Comparison of ENCODE assay signal across 8 cellular contexts in the genomic region with DNA sequence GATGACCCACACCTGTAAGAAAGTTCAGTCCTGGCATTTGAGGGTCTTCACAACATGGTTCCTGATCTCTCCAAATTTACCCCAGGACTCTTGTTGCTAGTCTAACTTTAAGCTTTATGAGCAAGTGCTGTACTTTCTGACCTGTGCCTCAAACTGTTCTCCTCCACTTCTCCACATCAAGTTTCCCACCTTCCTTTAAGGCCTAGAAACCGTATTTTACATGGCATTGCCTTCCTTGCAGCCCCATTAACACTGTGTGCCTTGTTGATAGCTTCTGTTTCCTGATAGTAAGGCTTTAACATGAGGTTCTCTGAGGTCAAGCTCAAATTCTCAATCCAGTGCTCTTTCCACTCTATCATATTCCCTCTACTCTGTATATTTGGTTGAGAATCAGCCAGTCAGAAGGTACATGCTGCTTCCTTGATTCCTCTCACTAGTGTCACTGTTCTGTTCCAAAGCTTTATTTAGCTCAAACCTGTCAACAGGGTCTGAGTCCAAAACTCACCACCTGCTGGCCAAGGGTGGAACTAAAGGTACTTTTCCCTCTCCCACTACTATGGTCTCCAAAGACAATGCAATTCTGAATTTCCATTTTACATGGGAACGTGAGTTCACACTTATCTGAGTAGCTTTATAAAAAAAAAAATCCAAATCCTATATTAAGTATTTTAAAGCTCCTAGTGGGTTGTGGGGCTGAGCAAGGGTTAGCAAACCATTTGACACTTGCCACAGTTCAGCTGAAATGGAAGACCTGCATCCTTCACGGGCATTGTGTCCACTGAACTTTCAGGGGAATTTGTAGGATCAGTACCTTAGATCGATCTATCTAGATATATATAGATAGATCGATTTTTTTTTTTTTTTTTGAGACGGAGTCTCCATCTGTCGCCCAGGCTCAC. TPM values are rescaled to one million over a fixed set of nuclear protein-coding genes. Genes with fewer than 3 reads are reported as not detected.
DNase-seq lines count a peak whose midpoint lies in the region; FAIRE-seq and TF ChIP-seq lines count a peak whose summit lies in the region.

No MANE protein-coding gene starts in this region.

- peak; percentile 39 for TF ChIP-seq POLR2A in GM12892 (IDR thresholded peaks at IDR 0.05; ENCODE audit: low read depth, low read length)

- no peaks in the 10 kb centered on the region for H3K4me1 ChIP-seq in fibroblast of lung (ENCODE audit: control insufficient read depth, extremely low read depth, insufficient read depth, low read length)
- H3K4me1 ChIP-seq in parathyroid adenoma, result no peaks in the 10 kb centered on the region

- no peaks in the 10 kb centered on the region for H3K79me2 ChIP-seq in fibroblast of lung (ENCODE audit: control insufficient read depth, insufficient read depth, low read length)
- no peaks in the 10 kb centered on the region for H3K79me2 ChIP-seq in parathyroid adenoma

- no peaks in the 10 kb centered on the region for H3K9me3 ChIP-seq in fibroblast of lung (ENCODE audit: control insufficient read depth, insufficient read depth, low read depth, low read length)
- no peaks in the 10 kb centered on the region for H3K9me3 ChIP-seq in parathyroid adenoma (ENCODE audit: control insufficient read depth, low read length)

- H3K4me2 ChIP-seq in fibroblast of lung (ENCODE audit: extremely low read depth, insufficient read depth, low read length), result no peak overlapping the region
- no peak overlapping the region for H3K4me2 ChIP-seq in parathyroid adenoma (ENCODE audit: low read length)

- H4K20me1 ChIP-seq in fibroblast of lung (ENCODE audit: control insufficient read depth, extremely low read depth, insufficient read depth, low read length), result no peaks in the 10 kb centered on the region

- H3K27ac ChIP-seq in fibroblast of lung (ENCODE audit: insufficient read depth, low read length) (no peak overlapping the region), parathyroid adenoma (no peak overlapping the region)

- H2AFZ ChIP-seq in fibroblast of lung (ENCODE audit: low read length) (no peak overlapping the region), parathyroid adenoma (no peak overlapping the region)

- peak; percentile 65 for FAIRE-seq in GM12892 (lab: Jason Lieb, UNC)

- H3K27me3 ChIP-seq in fibroblast of lung (ENCODE audit: control insufficient read depth, insufficient read depth, low read length) (no peaks in the 10 kb centered on the region), parathyroid adenoma (ENCODE audit: control insufficient read depth, insufficient read depth, low read length) (no peaks in the 10 kb centered on the region)

- H3K9ac ChIP-seq in fibroblast of lung (ENCODE audit: insufficient read depth, low read length), result no peak overlapping the region
- H3K9ac ChIP-seq in parathyroid adenoma, result no peak overlapping the region

- TF ChIP-seq CTCF in AG09319 (IDR thresholded peaks at IDR 0.05; ENCODE audit: low read depth, low read length) (peak; percentile 50), fibroblast of lung (conservative IDR thresholded peaks at IDR 0.05 in 1 of 2, IDR thresholded peaks at IDR 0.05 in 1 of 2; ENCODE audit: low read depth in 1 of 2, low read length in 2 of 2) (peak; percentile 47 to 69), parathyroid adenoma (IDR thresholded peaks at IDR 0.05) (peak; percentile 46)

- no peak for DNase-seq in AG09319 (ENCODE audit: extremely low read depth, low read depth)
- DNase-seq in GM12892 (ENCODE audit: insufficient read length), result no peak
- DNase-seq in NCI-H2227 (lab: John Stamatoyannopoulos, UW; ENCODE audit: unreplicated experiment), result peak; percentile 54
- DNase-seq in activated T-cell treated with anti-CD3 and anti-CD28 coated beads for 24 hours (ENCODE audit: low read depth), result peak; percentile 28
- peak; percentile 32 to 56 for DNase-seq in fibroblast of lung (ENCODE audit: low read depth in 2 of 2)
- no peak for DNase-seq in NCI-H526 treated with DMSO at 0.1 percent for 48 hours (lab: John Stamatoyannopoulos, UW)
- no peak for DNase-seq in 8988T

- peaks cover 10% of the 10 kb centered on the region for H3K36me3 ChIP-seq in fibroblast of lung (ENCODE audit: control insufficient read depth, insufficient read depth, low read length)
- H3K36me3 ChIP-seq in parathyroid adenoma (ENCODE audit: control insufficient read depth, insufficient read depth, low read length), result no peaks in the 10 kb centered on the region

- H3K4me3 ChIP-seq in fibroblast of lung (replicated peaks in 1 of 4; ENCODE audit: control extremely low read depth in 1 of 4, insufficient read depth in 1 of 4, low read depth in 3 of 4, low read length in 4 of 4), result no peak overlapping the region
- H3K4me3 ChIP-seq in parathyroid adenoma (ENCODE audit: low read depth, low read length), result no peak overlapping the region

RNA-seq across cellular contexts. Expression of gene VCP, which starts 21.1 kb away (rescaled TPM):
- polyA plus RNA-seq in GM12892 (2012; ENCODE audit: missing spikeins), result 120 TPM
- total RNA-seq in fibroblast of lung, result 220 and 340 TPM in 2 replicates
- polyA plus RNA-seq in fibroblast of lung, result 298 and 306 TPM in 2 replicates
- polyA plus RNA-seq in fibroblast of lung (2012), result 323 and 361 TPM in 2 replicates
- polyA minus RNA-seq in fibroblast of lung (ENCODE audit: low replicate concordance), result 669 and 750 TPM in 2 replicates

RNA-seq across cellular contexts. Expression of gene FANCG, which starts 28.4 kb away (rescaled TPM):
- 41.1 TPM for polyA plus RNA-seq in GM12892 (2012; ENCODE audit: missing spikeins)
- 9.2 and 12.2 TPM in 2 replicates for total RNA-seq in fibroblast of lung
- 6.6 and 19.4 TPM in 2 replicates for polyA plus RNA-seq in fibroblast of lung
- polyA plus RNA-seq in fibroblast of lung (2012), result 9.7 and 29.3 TPM in 2 replicates
- polyA minus RNA-seq in fibroblast of lung (ENCODE audit: low replicate concordance), result 14.7 and 26.7 TPM in 2 replicates

RNA-seq across cellular contexts. Expression of gene PIGO, which starts 45.1 kb away (rescaled TPM):
- 11.7 TPM for polyA plus RNA-seq in GM12892 (2012; ENCODE audit: missing spikeins)
- 7.4 and 14.0 TPM in 2 replicates for total RNA-seq in fibroblast of lung
- 14.8 and 18.6 TPM in 2 replicates for polyA plus RNA-seq in fibroblast of lung
- polyA plus RNA-seq in fibroblast of lung (2012), result 13.7 and 15.7 TPM in 2 replicates
- polyA minus RNA-seq in fibroblast of lung (ENCODE audit: low replicate concordance), result 29.3 and 54.6 TPM in 2 replicates

RNA-seq across cellular contexts. Expression of gene STOML2, which starts 51.6 kb away (rescaled TPM):
- polyA plus RNA-seq in GM12892 (2012; ENCODE audit: missing spikeins), result 164 TPM
- total RNA-seq in fibroblast of lung, result 170 and 178 TPM in 2 replicates
- polyA plus RNA-seq in fibroblast of lung, result 94.0 and 144 TPM in 2 replicates
- polyA plus RNA-seq in fibroblast of lung (2012), result 100 and 153 TPM in 2 replicates
- polyA minus RNA-seq in fibroblast of lung (ENCODE audit: low replicate concordance), result 141 and 161 TPM in 2 replicates

Comparison
In these comparisons a context has a peak if more than half of its experiments do, and no peak if none do; other contexts are left out.
1. DNase-seq: peak in NCI-H2227 (single experiment), activated T-cell treated with anti-CD3 and anti-CD28 coated beads for 24 hours (single experiment) and fibroblast of lung (2 of 2); none in AG09319 (single experiment), GM12892 (single experiment), NCI-H526 treated with DMSO at 0.1 percent for 48 hours (single experiment) and 8988T (single experiment).
2. Peak in every context shown above with its lines, with median percentiles within 50 percentile points of each other: CTCF ChIP-seq.